ENCODE assay signal across 27 cellular contexts in the genomic region with DNA sequence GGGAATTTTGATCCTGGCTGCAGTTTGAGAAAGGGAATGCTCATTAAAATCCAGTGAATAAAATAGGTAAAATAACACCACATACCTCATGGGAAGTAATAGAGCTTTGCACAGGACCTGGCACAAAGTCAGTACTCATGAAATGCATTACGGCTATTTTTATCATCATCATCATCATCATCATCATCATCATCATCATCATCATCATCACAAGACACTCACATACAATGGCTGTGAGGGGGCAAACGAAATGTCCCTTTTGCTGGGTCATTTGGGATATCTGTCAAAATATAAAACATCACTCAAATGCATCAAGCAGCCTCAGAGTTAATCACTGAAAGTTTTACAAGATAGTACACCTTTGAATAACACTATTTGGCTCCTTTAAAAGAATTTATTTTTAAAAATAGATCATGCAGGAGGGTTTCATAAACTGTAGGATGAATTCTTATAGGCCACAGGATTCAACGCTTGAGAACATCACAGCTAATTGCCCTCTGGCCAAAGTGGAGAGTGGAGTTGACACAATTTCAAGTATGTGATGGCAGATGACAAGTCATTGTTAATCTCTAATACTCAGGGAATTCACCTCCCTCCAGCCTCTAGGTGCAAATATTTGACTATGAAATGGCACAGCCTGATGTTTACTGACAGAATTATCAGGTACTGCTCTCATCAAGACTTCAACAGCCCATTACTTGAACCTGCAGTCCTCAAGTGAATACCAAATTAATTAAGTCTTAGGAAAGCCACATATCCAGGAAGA.
"Had no signal": no experiment of that assay in that cellular context is flagged by ENCODE, and none has a peak within 500 bp of the region (broad histone marks: within the 10 kb centered on the region; RNA-seq: fewer than 3 reads in every experiment).

No MANE protein-coding gene starts in this region.

- ATAC-seq: activated CD8-positive, alpha-beta T cell treated with anti-CD3 and anti-CD28 coated beads, Interleukin-2, amount 10 ng/mL, durations not matched to agents 7 days and 5 days; K562; WTC11 had no signal

- H3K27ac Mint-ChIP-seq: activated CD8-positive, alpha-beta T cell treated with anti-CD3 and anti-CD28 coated beads, Interleukin-2, amount 10 ng/mL, durations not matched to agents 7 days and 5 days; activated naive CD4-positive, alpha-beta T cell treated with anti-CD3 and anti-CD28 coated beads, Interleukin-2, amount 50 U/mL, for 24 hours; activated T-helper 1 cell treated with anti-CD3 and anti-CD28 coated beads, Interleukin-12 subunit alpha, Interleukin-12 subunit beta, Interleukin-2, Interleukin-4 antibody, amounts not matched to agents 30 ng/mL and 10 ng/mL and 1 ng/mL, durations not matched to agents 14 hours and 24 hours and 36 hours; T-helper 1 cell treated with Interleukin-12 subunit alpha and Interleukin-12 subunit beta and Interleukin-4 antibody, amounts not matched to agents 30 μg/mL and 1 μg/mL, for 36 hours; WTC11 had no signal

- H3K4me1 Mint-ChIP-seq: activated naive CD4-positive, alpha-beta T cell treated with anti-CD3 and anti-CD28 coated beads, Interleukin-2, amount 50 U/mL, for 24 hours; WTC11 had no signal

- H3K36me3 Mint-ChIP-seq: WTC11 had no signal

- DNase-seq: activated CD4-positive, alpha-beta T cell treated with anti-CD3 and anti-CD28 coated beads for 48 hours; activated CD4-positive, alpha-beta T cell treated with anti-CD3 and anti-CD28 coated beads, Interleukin-2, amount 50 U/mL, for 4 hours; activated CD4-positive, CD25-positive, alpha-beta regulatory T cell treated with anti-CD3 and anti-CD28 coated beads, Interleukin-2, amount 50 U/mL, for 72 hours; activated CD8-positive, alpha-beta memory T cell treated with anti-CD3 and anti-CD28 coated beads, Interleukin-2, amount 50 U/mL, for 48 hours; activated CD8-positive, alpha-beta T cell treated with anti-CD3 and anti-CD28 coated beads, Interleukin-2, amount 10 ng/mL, durations not matched to agents 7 days and 5 days; activated effector memory CD4-positive, alpha-beta T cell treated with Interleukin-2 at 50 U/mL for 16 hours; activated naive CD4-positive, alpha-beta T cell; activated T-cell treated with anti-CD3 and anti-CD28 coated beads, Interleukin-2, amount 50 U/mL, for 1 hour; aorta; central memory CD4-positive, alpha-beta T cell; Karpas-422; MM.1S; NCI-H1105 treated with DMSO at 0.1 percent for 48 hours; NCI-H1436 treated with DMSO at 0.1 percent for 48 hours; NCI-H187; NCI-H2081 treated with DMSO at 0.1 percent for 48 hours; NCI-H446; NCI-H524; RPMI8226; SHP77 treated with DMSO at 0.1 percent for 48 hours; T-helper 9 cell had no signal

- H3K27me3 ChIP-seq: breast epithelium had no signal

- H3K27me3 Mint-ChIP-seq: activated naive CD4-positive, alpha-beta T cell treated with anti-CD3 and anti-CD28 coated beads, Interleukin-2, amount 50 U/mL, for 24 hours had no signal

- H3K4me3 ChIP-seq: breast epithelium, K562 had no signal

- H3K4me1 ChIP-seq: breast epithelium had no signal

- H3K36me3 ChIP-seq: breast epithelium had no signal

- H3K27ac ChIP-seq: breast epithelium had no signal

- H3K4me3 Mint-ChIP-seq: activated CD8-positive, alpha-beta T cell treated with anti-CD3 and anti-CD28 coated beads, Interleukin-2, amount 10 ng/mL, durations not matched to agents 7 days and 5 days; activated naive CD4-positive, alpha-beta T cell treated with anti-CD3 and anti-CD28 coated beads, Interleukin-2, amount 50 U/mL, for 24 hours; activated T-helper 1 cell treated with anti-CD3 and anti-CD28 coated beads, Interleukin-12 subunit alpha, Interleukin-12 subunit beta, Interleukin-2, Interleukin-4 antibody, amounts not matched to agents 30 ng/mL and 10 ng/mL and 1 ng/mL, durations not matched to agents 14 hours and 24 hours and 36 hours; T-helper 1 cell treated with Interleukin-12 subunit alpha and Interleukin-12 subunit beta and Interleukin-4 antibody, amounts not matched to agents 30 μg/mL and 1 μg/mL, for 36 hours; WTC11 had no signal
